8 cellular contexts compared by ENCODE assay signal in genomic region chr7:143901360-143901709, GRCh38. TPM values are rescaled to one million over a fixed set of nuclear protein-coding genes. Genes with fewer than 3 reads are reported as not detected.
DNase-seq lines count a peak whose midpoint lies in the region; ATAC-seq, FAIRE-seq and TF ChIP-seq lines count a peak whose summit lies in the region.

No MANE protein-coding gene starts in this region.

- ATAC-seq in HG03432 (IDR thresholded peaks at IDR 0.05; ENCODE audit: unreplicated experiment), result no peak

- peak; percentile 23 for TF ChIP-seq EP300 in neural cell (conservative IDR thresholded peaks at IDR 0.05; ENCODE audit: poor library complexity, severe bottlenecking)

- no peak for TF ChIP-seq RAD21 in neural cell (conservative IDR thresholded peaks at IDR 0.05)

- no peak for FAIRE-seq in urothelium cell line (lab: Jason Lieb, UNC)

- peak overlapping the region; percentile 91 for H3K9ac ChIP-seq in neural cell (ENCODE audit: low read length)

- peaks cover 47% of the 10 kb centered on the region for H3K79me2 ChIP-seq in neural cell (replicated peaks; ENCODE audit: insufficient read depth, low read length)

- H3K27me3 ChIP-seq in AG04450 (ENCODE audit: control insufficient read depth, insufficient read depth, low read length) (no peaks in the 10 kb centered on the region), H7 (ENCODE audit: control insufficient read depth, insufficient read depth, low read length) (no peaks in the 10 kb centered on the region), neural cell (ENCODE audit: insufficient read depth, low read depth, low read length) (no peaks in the 10 kb centered on the region)

- no peak for TF ChIP-seq CTCF in AG04450 (IDR thresholded peaks at IDR 0.05; ENCODE audit: low read depth, low read length)
- TF ChIP-seq CTCF in fibroblast of mammary gland (conservative IDR thresholded peaks at IDR 0.05; ENCODE audit: control insufficient read depth, insufficient read depth, low read depth, low read length), result no peak
- no peak for TF ChIP-seq CTCF in neural cell (IDR thresholded peaks at IDR 0.05; ENCODE audit: poor library complexity, severe bottlenecking)
- no peak for TF ChIP-seq CTCF in GM13976 (IDR thresholded peaks at IDR 0.05; ENCODE audit: borderline replicate concordance, control extremely low read depth, extremely low read depth, insufficient read depth, missing control alignments)

- POLR2A ChIA-PET in AG04450 (lab: Yijun Ruan, JAX), result interaction anchor here (0.6 to 2.6 kb wide), 9 partner anchors 9 to 118 kb away, joined by 3 to 26 read pairs (median 4); partner anchors contain the start of gene OR2F2

- H3F3A ChIP-seq in neural cell (ENCODE audit: insufficient read depth, low read length, poor library complexity, severe bottlenecking), result peaks cover 5% of the 10 kb centered on the region

- CTCF ChIA-PET in AG04450 (lab: Charles Lee), result interaction anchor here (0.6 to 5.4 kb wide), 19 partner anchors 8 to 758 kb away, joined by 3 to 41 read pairs (median 4); no protein-coding TSS in a partner anchor

- in situ Hi-C loops in GM13976 (cut with MboI; ENCODE audit: low sequenced_read_pairs, unreplicated experiment), result no loop called here

- DNase-seq in AG04450 (ENCODE audit: low read depth, low spot score), result no peak
- no peak for DNase-seq in H7
- peak; percentile 46 for DNase-seq in activated CD4-positive, CD25-positive, alpha-beta regulatory T cell treated with anti-CD3 and anti-CD28 coated beads, Interleukin-2, amount 50 U/mL, for 72 hours
- peak; percentile 46 for DNase-seq in fibroblast of mammary gland (ENCODE audit: low read depth)
- DNase-seq in urothelium cell line (ENCODE audit: low spot score), result no peak
- no peak for DNase-seq in GM13976 (ENCODE audit: low spot score)

- H3K4me3 ChIP-seq in AG04450 (ENCODE audit: low read depth, low read length) (peak overlapping the region; percentile 85), H7 (ENCODE audit: insufficient read depth, low read depth, low read length) (peak overlapping the region; percentile 78), fibroblast of mammary gland (ENCODE audit: control insufficient read depth, low read depth, low read length) (peak overlapping the region; percentile 82), neural cell (ENCODE audit: low read length) (peak overlapping the region; percentile 94)

- H3K9me2 ChIP-seq in neural cell (ENCODE audit: insufficient read depth, low read length), result no peaks in the 10 kb centered on the region

- H3K27ac ChIP-seq in AG04450 (ENCODE audit: low read depth, low read length), result peak overlapping the region; percentile 83
- H3K27ac ChIP-seq in neural cell (ENCODE audit: low read length), result peak overlapping the region; percentile 94

- H3K36me3 ChIP-seq in H7 (replicated peaks; ENCODE audit: control insufficient read depth, insufficient read depth, low read length) (no peaks in the 10 kb centered on the region), neural cell (ENCODE audit: insufficient read depth, low read length) (no peaks in the 10 kb centered on the region)

- no peaks in the 10 kb centered on the region for H4K20me1 ChIP-seq in neural cell (ENCODE audit: insufficient read depth)

- peak overlapping the region; percentile 61 for H3K4me2 ChIP-seq in neural cell (ENCODE audit: low read length)

- no peaks in the 10 kb centered on the region; the same call in 1 of the 2 replicates for H3K9me3 ChIP-seq in AG04450 (ENCODE audit: control insufficient read depth, insufficient read depth, low read length)
- H3K9me3 ChIP-seq in neural cell (ENCODE audit: low read length), result no peaks in the 10 kb centered on the region

- peak overlapping the region; percentile 95 for H2AFZ ChIP-seq in neural cell (ENCODE audit: low read depth, low read length)

TF ChIP-seq in neural cell, 6 proteins besides CTCF, POLR2A, EP300 and RAD21:
- TF ChIP-seq REST (IDR thresholded peaks at IDR 0.05; ENCODE audit: borderline replicate concordance), result no peak
- TF ChIP-seq MXI1 (conservative IDR thresholded peaks at IDR 0.05; ENCODE audit: poor library complexity, severe bottlenecking), result no peak
- TF ChIP-seq SMC3 (conservative IDR thresholded peaks at IDR 0.05; ENCODE audit: poor library complexity), result no peak
- no peak for TF ChIP-seq TAF1 (IDR thresholded peaks at IDR 0.05; ENCODE audit: low read depth)
- TF ChIP-seq EZH2 (IDR thresholded peaks at IDR 0.05; ENCODE audit: borderline replicate concordance, insufficient read depth, low read length, poor library complexity, severe bottlenecking), result no peak
- TF ChIP-seq POLR2AphosphoS5 (IDR thresholded peaks at IDR 0.05), result no peak
TF ChIP-seq in neural cell: peak in this region for 0.

RNA-seq across cellular contexts. Expression of gene TCAF1, which starts 0.6 kb away (rescaled TPM):
- polyA plus RNA-seq in AG04450 (2011; rRNA removed) (57.0 and 61.3 TPM in 2 replicates), neural cell (172 and 182 TPM in 2 replicates)
- 74.2 and 97.6 TPM in 2 replicates for polyA minus RNA-seq in AG04450 (2011; rRNA and poly(A)+ RNA removed)
- 22.6 and 38.2 TPM in 2 replicates for total RNA-seq in H7 (2014; rRNA removed; shearing (Covaris generic))
- 316 and 346 TPM in 2 replicates for polyA minus RNA-seq in neural cell

RNA-seq across cellular contexts. Expression of gene OR2F2, which starts 33.7 kb away (rescaled TPM):
- polyA plus RNA-seq in AG04450 (2011; rRNA removed), result not detected in 2 replicates
- not detected in 2 replicates for polyA minus RNA-seq in AG04450 (2011; rRNA and poly(A)+ RNA removed)
- not detected in 2 replicates for total RNA-seq in H7 (2014; rRNA removed; shearing (Covaris generic))
- not detected in 2 replicates for polyA plus RNA-seq in neural cell
- polyA minus RNA-seq in neural cell, result not detected in 2 replicates

RNA-seq across cellular contexts. Expression of gene OR2F1, which starts 53.3 kb away (rescaled TPM):
- not detected in 2 replicates for polyA plus RNA-seq in AG04450 (2011; rRNA removed)
- not detected in 2 replicates for polyA minus RNA-seq in AG04450 (2011; rRNA and poly(A)+ RNA removed)
- not detected in 2 replicates for total RNA-seq in H7 (2014; rRNA removed; shearing (Covaris generic))
- polyA plus RNA-seq in neural cell, result 0.36 TPM in 1 of 2 replicates, not detected in the other
- polyA minus RNA-seq in neural cell, result 0.69 and 0.73 TPM in 2 replicates

Comparison
In these comparisons a context has a peak if more than half of its experiments do, and no peak if none do; other contexts are left out.
1. DNase-seq: peak in activated CD4-positive, CD25-positive, alpha-beta regulatory T cell treated with anti-CD3 and anti-CD28 coated beads, Interleukin-2, amount 50 U/mL, for 72 hours (single experiment) and fibroblast of mammary gland (single experiment); none in AG04450 (single experiment), H7 (single experiment), urothelium cell line (single experiment) and GM13976 (single experiment).
2. Peak in every context shown above with its lines, with median percentiles within 50 percentile points of each other: H3K4me3 ChIP-seq.